ENCODE assay signal across 10 cellular contexts in genomic region chr16:75911896-75912295, GRCh38.
"Had no signal": no experiment of that assay in that cellular context is flagged by ENCODE, and none has a peak within 500 bp of the region (broad histone marks: within the 10 kb centered on the region; RNA-seq: fewer than 3 reads in every experiment).

No MANE protein-coding gene starts in this region.

- DNase-seq: GM23248, GOT3, H7, HFFc6, KG1 had no signal

- H3K9me3 ChIP-seq: HAP-1 had no signal

- H3K27ac ChIP-seq: GM23248, HL-60 had no signal

- H3K9ac ChIP-seq: GM23248 had no signal

- ATAC-seq: HCT116, HepG2, K562 had no signal

- H2AFZ ChIP-seq: GM23248 had no signal

- H3K4me3 ChIP-seq: GM23248, HAP-1, K562 had no signal

- H3K36me3 ChIP-seq: HAP-1 had no signal

- H3K4me1 ChIP-seq: HAP-1 had no signal
